8 cellular contexts compared by ENCODE assay signal in the genomic region with DNA sequence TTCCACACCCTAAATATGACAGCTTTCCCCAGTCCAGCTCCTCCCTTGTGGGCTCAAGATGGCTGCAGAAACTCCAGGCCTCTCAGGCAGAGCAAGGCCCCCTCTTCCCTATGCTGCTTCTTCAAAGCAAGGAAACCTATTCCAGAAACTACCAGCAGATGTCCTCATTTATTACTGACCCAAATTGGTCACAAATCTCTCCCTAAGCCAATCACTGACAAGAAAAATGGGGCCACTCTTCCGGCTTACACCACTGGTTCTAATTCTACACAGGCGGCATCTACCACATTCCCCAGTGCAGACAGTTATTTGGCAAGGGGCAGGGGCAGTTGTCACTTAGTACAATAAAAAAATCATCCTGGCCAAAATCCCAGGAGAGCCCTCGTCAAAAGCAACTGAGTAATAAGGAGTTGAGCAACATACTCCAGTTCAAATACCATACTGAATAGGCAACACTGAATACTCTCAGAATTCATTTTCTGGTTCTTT.
A peak's percentile ranks its signal among the peaks of the same experiment; 100 is the strongest.
DNase-seq lines count a peak whose midpoint lies in the region; ATAC-seq and TF ChIP-seq lines count a peak whose summit lies in the region.

No MANE protein-coding gene starts in this region.

- ATAC-seq in CD8-positive, alpha-beta T cell: no peak
- ATAC-seq in GM19023 (IDR thresholded peaks at IDR 0.05; ENCODE audit: unreplicated experiment): peak; percentile 72
- peak; percentile 65 for ATAC-seq in HG03439 (IDR thresholded peaks at IDR 0.05; ENCODE audit: unreplicated experiment)
- no peak for ATAC-seq in HG02970 (IDR thresholded peaks at IDR 0.05; ENCODE audit: low FRiP score, unreplicated experiment)

- peaks cover 52% of the 10 kb centered on the region for H3K4me1 Mint-ChIP-seq in CD8-positive, alpha-beta T cell (ENCODE audit: low read depth)

- CTCF ChIA-PET in CD8-positive, alpha-beta T cell (lab: Charles Lee): interaction anchor here (0.9 to 1.7 kb wide), 4 partner anchors 17 to 157 kb away, joined by 3 to 10 read pairs (median 6); no protein-coding TSS in a partner anchor

- POLR2A ChIA-PET in CD8-positive, alpha-beta T cell (lab: Charles Lee): no interaction called here

- no peak overlapping the region for H3K4me3 Mint-ChIP-seq in CD8-positive, alpha-beta T cell

- in situ Hi-C loops in SK-MEL-5 (cut with HindIII; ENCODE audit: low pct_unique_long_range_greater_than_20kb, low sequenced_read_pairs): no loop called here

- H3K27me3 Mint-ChIP-seq in CD8-positive, alpha-beta T cell (ENCODE audit: low read depth): no peaks in the 10 kb centered on the region

- no peak for TF ChIP-seq CTCF in CD8-positive, alpha-beta T cell (IDR thresholded peaks at IDR 0.05)
- peak; percentile 43 for TF ChIP-seq CTCF in epithelial cell of esophagus (IDR thresholded peaks at IDR 0.05; ENCODE audit: insufficient read depth, low read depth, low read length, missing control alignments)

- no peaks in the 10 kb centered on the region for H3K36me3 ChIP-seq in CD8-positive, alpha-beta T cell (ENCODE audit: insufficient read depth, low read length)

- H3K9me3 Mint-ChIP-seq in CD8-positive, alpha-beta T cell: no peaks in the 10 kb centered on the region

- intact Hi-C loops in CD8-positive, alpha-beta T cell (cut with DNase I, micrococcal nuclease): loop anchor here in 1 of 2 experiments (1.0 to 5.0 kb wide), 4 partner anchors 139 to 427 kb away; no protein-coding TSS in a partner anchor

- H3K4me1 ChIP-seq in CD8-positive, alpha-beta T cell (ENCODE audit: insufficient read depth, low read length): peaks cover 48% of the 10 kb centered on the region

- peak overlapping the region; percentile 73 for H3K27ac Mint-ChIP-seq in CD8-positive, alpha-beta T cell

- H3K36me3 Mint-ChIP-seq in CD8-positive, alpha-beta T cell: peaks cover 17% of the 10 kb centered on the region

- H3K27ac ChIP-seq in CD8-positive, alpha-beta T cell (ENCODE audit: low read depth, low read length): no peak overlapping the region

- H3K9me3 ChIP-seq in CD8-positive, alpha-beta T cell (ENCODE audit: low read length): no peaks in the 10 kb centered on the region

- no peak overlapping the region for H3K4me3 ChIP-seq in CD8-positive, alpha-beta T cell (ENCODE audit: low read depth, low read length)
- H3K4me3 ChIP-seq in epithelial cell of esophagus (ENCODE audit: low read length): no peak overlapping the region

- no peak for DNase-seq in CD8-positive, alpha-beta T cell
- DNase-seq in SK-MEL-5 (ENCODE audit: low read depth, low spot score) (peak; percentile 82), epithelial cell of esophagus (ENCODE audit: low read depth) (peak; percentile 54), mucosa of gallbladder (ENCODE audit: low spot score) (peak; percentile 65), ecto neural progenitor cell (ENCODE audit: low spot score) (no peak)

- no peaks in the 10 kb centered on the region for H3K27me3 ChIP-seq in CD8-positive, alpha-beta T cell (ENCODE audit: insufficient read depth, low read length)

Comparison
In these comparisons a context has a peak if more than half of its experiments do, and no peak if none do; other contexts are left out.
1. ATAC-seq: peak in GM19023 (single experiment) and HG03439 (single experiment); none in CD8-positive, alpha-beta T cell (single experiment) and HG02970 (single experiment).
2. DNase-seq: peak in SK-MEL-5 (single experiment), epithelial cell of esophagus (single experiment) and mucosa of gallbladder (single experiment); none in CD8-positive, alpha-beta T cell (0 of 7) and ecto neural progenitor cell (single experiment).